ENCODE assay signal across 1 cellular context in the genomic region with DNA sequence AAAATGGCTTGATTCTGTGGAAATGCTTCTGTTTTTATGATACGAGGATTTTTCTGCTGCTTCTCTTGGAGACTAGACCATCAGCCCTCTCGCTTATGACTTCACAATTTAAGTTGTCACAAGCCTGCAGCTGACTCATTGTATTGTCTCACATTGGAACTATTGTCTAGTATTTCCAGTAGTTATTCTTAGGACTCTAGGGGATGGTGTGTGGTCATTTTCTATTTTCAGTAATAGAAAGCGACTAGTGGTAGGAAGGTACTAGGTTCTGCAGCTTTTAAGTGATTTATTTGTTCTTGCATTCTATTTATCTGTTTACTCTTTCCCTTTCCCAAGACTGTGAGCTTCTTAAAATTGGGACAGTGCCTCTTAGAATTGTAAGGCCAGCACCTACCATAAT.
TF ChIP-seq lines count a peak whose summit lies in the region.

No MANE protein-coding gene starts in this region.

TF ChIP-seq in GM23338, 12 proteins besides CTCF, POLR2A, EP300 and RAD21 (continued from another document):
- no peak for TF ChIP-seq STAT1 (IDR thresholded peaks at IDR 0.05; ENCODE audit: unreplicated experiment)
- TF ChIP-seq, protein P1, sequence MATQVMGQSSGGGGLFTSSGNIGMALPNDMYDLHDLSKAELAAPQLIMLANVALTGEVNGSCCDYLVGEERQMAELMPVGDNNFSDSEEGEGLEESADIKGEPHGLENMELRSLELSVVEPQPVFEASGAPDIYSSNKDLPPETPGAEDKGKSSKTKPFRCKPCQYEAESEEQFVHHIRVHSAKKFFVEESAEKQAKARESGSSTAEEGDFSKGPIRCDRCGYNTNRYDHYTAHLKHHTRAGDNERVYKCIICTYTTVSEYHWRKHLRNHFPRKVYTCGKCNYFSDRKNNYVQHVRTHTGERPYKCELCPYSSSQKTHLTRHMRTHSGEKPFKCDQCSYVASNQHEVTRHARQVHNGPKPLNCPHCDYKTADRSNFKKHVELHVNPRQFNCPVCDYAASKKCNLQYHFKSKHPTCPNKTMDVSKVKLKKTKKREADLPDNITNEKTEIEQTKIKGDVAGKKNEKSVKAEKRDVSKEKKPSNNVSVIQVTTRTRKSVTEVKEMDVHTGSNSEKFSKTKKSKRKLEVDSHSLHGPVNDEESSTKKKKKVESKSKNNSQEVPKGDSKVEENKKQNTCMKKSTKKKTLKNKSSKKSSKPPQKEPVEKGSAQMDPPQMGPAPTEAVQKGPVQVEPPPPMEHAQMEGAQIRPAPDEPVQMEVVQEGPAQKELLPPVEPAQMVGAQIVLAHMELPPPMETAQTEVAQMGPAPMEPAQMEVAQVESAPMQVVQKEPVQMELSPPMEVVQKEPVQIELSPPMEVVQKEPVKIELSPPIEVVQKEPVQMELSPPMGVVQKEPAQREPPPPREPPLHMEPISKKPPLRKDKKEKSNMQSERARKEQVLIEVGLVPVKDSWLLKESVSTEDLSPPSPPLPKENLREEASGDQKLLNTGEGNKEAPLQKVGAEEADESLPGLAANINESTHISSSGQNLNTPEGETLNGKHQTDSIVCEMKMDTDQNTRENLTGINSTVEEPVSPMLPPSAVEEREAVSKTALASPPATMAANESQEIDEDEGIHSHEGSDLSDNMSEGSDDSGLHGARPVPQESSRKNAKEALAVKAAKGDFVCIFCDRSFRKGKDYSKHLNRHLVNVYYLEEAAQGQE (IDR thresholded peaks at IDR 0.05; ENCODE audit: unreplicated experiment): no peak
- no peak for TF ChIP-seq EZH2phosphoT487 (IDR thresholded peaks at IDR 0.05; ENCODE audit: unreplicated experiment)
